20 cellular contexts compared by ENCODE assay signal in genomic region chr14:68463705-68464104, GRCh38.
A peak's percentile ranks its signal among the peaks of the same experiment; 100 is the strongest.
DNase-seq lines count a peak whose midpoint lies in the region; ATAC-seq, FAIRE-seq and TF ChIP-seq lines count a peak whose summit lies in the region.
"Had no signal": no experiment of that assay in that cellular context is flagged by ENCODE, and none has a peak within 500 bp of the region (broad histone marks: within the 10 kb centered on the region; RNA-seq: fewer than 3 reads in every experiment).

No MANE protein-coding gene starts in this region.

- ATAC-seq in SK-N-SH treated with all-trans-retinoic acid at 6 μM for 48 hours (no peak), HG02798 (IDR thresholded peaks at IDR 0.05; ENCODE audit: poor library complexity, unreplicated experiment) (no peak), pancreas (no peak)

- H3K4me1 ChIP-seq in pancreas: peaks cover 34 to 47% (median 44%) of the 10 kb centered on the region in 3 donors

- no peak overlapping the region for H3K27ac ChIP-seq in pancreas
- H3K27ac ChIP-seq: parathyroid adenoma, right atrium auricular region had no signal

- H3K27me3 ChIP-seq in pancreas: no peaks in the 10 kb centered on the region
- H3K27me3 ChIP-seq: right atrium auricular region had no signal

- TF ChIP-seq CTCF in pancreas (IDR thresholded peaks at IDR 0.05): no peak

- peak; percentile 15; the same call in 1 of the 2 replicates for TF ChIP-seq EP300 in Ishikawa (IDR thresholded peaks at IDR 0.05; ENCODE audit: borderline replicate concordance)

- DNase-seq in glomerular visceral epithelial cell (ENCODE audit: extremely low spot score): peak; percentile 39
- no peak for DNase-seq in pancreas
- DNase-seq in T-helper 1 cell: no peak
- no peak for DNase-seq in NCI-H187 treated with DMSO at 0.1 percent for 48 hours (lab: John Stamatoyannopoulos, UW)
- DNase-seq: activated CD4-positive, alpha-beta T cell treated with anti-CD3 and anti-CD28 coated beads for 36 hours; activated effector memory CD4-positive, alpha-beta T cell treated with Interleukin-2 at 50 U/mL for 16 hours; activated naive CD8-positive, alpha-beta T cell treated with anti-CD3 and anti-CD28 coated beads for 36 hours; cerebellar nuclear complex; DND-41; erythroblast; head of caudate nucleus; NCI-H1092; NCI-H187; stimulated activated CD4-positive, alpha-beta T cell treated with anti-CD3 and anti-CD28 coated beads, Interleukin-2, amount 100 ng/mL, for 48 hours had no signal

- H3K36me3 ChIP-seq in pancreas: no peaks in the 10 kb centered on the region
- H3K36me3 ChIP-seq: right atrium auricular region had no signal

- intact Hi-C loops in pancreas (cut with DNase I): no loop called here

- no peak for FAIRE-seq in pancreas (lab: Jason Lieb, UNC)
- FAIRE-seq: GM18507 had no signal

- no peak overlapping the region for H3K4me3 ChIP-seq in pancreas
- H3K4me3 ChIP-seq: right atrium auricular region had no signal

- no peak for TF ChIP-seq RAD21 in Ishikawa (IDR thresholded peaks at IDR 0.05; ENCODE audit: low read depth)

- H3K9me3 ChIP-seq in pancreas: no peaks in the 10 kb centered on the region
- H3K9me3 ChIP-seq: right atrium auricular region had no signal

TF ChIP-seq in Ishikawa, 13 proteins besides CTCF, POLR2A, EP300 and RAD21:
- TF ChIP-seq REST (IDR thresholded peaks at IDR 0.05; ENCODE audit: low read depth) (no peak), NFIC (IDR thresholded peaks at IDR 0.05) (peak; percentile 57; the same call in 1 of the 2 replicates), USF1 (IDR thresholded peaks at IDR 0.05) (no peak), EGR1 (IDR thresholded peaks at IDR 0.05) (no peak), TEAD4 (IDR thresholded peaks at IDR 0.05) (peak; percentile 40; the same call in 1 of the 2 replicates), FOXM1 (IDR thresholded peaks at IDR 0.05; ENCODE audit: borderline replicate concordance, low read depth) (no peak), CREB1 (IDR thresholded peaks at IDR 0.05; ENCODE audit: low read depth) (no peak), YY1 (IDR thresholded peaks at IDR 0.05; ENCODE audit: low read depth) (no peak), CEBPB (IDR thresholded peaks at IDR 0.05) (peak; percentile 63), TCF12 (IDR thresholded peaks at IDR 0.05; ENCODE audit: low read depth) (no peak)
- TF ChIP-seq, protein P1, sequence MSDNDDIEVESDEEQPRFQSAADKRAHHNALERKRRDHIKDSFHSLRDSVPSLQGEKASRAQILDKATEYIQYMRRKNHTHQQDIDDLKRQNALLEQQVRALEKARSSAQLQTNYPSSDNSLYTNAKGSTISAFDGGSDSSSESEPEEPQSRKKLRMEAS (IDR thresholded peaks at IDR 0.05): no peak
TF ChIP-seq in Ishikawa: peak in this region for 3.

TF ChIP-seq in SK-N-SH treated with all-trans-retinoic acid at 6 μM for 48 hours, 23 proteins besides CTCF, POLR2A, EP300 and RAD21:
- TF ChIP-seq PATZ1 (CRISPR knock-in tag; IDR thresholded peaks at IDR 0.05; ENCODE audit: borderline replicate concordance): no peak
- TF ChIP-seq ISL1 (CRISPR knock-in tag; IDR thresholded peaks at IDR 0.05): no peak
- no peak for TF ChIP-seq ZC3H10 (CRISPR knock-in tag; IDR thresholded peaks at IDR 0.05)
- peak; percentile 99 for TF ChIP-seq ZNF70 (CRISPR knock-in tag; IDR thresholded peaks at IDR 0.05)
- no peak for TF ChIP-seq SNAI2 (CRISPR knock-in tag; IDR thresholded peaks at IDR 0.05)
TF ChIP-seq in SK-N-SH treated with all-trans-retinoic acid at 6 μM for 48 hours: peak in this region for 1.
